ENCODE assay signal across 11 cellular contexts in genomic region chr14:50676814-50677516, GRCh38.
DNase-seq lines count a peak whose midpoint lies in the region; ATAC-seq and TF ChIP-seq lines count a peak whose summit lies in the region.
"Had no signal": no experiment of that assay in that cellular context is flagged by ENCODE, and none has a peak within 500 bp of the region (broad histone marks: within the 10 kb centered on the region; RNA-seq: fewer than 3 reads in every experiment).

No MANE protein-coding gene starts in this region.

- H3K27me3 Mint-ChIP-seq in activated naive CD8-positive, alpha-beta T cell treated with anti-CD3 and anti-CD28 coated beads, Interleukin-2, amount 50 U/mL, for 24 hours = no peaks in the 10 kb centered on the region

- DNase-seq in activated naive CD8-positive, alpha-beta T cell treated with anti-CD3 and anti-CD28 coated beads, Interleukin-2, amount 50 U/mL, for 24 hours = no peak
- DNase-seq in stimulated activated effector memory CD8-positive, alpha-beta T cell treated with anti-CD3 and anti-CD28 coated beads, Interleukin-12 subunit alpha, Interleukin-12 subunit beta, amount 100 ng/mL, for 72 hours (ENCODE audit: low spot score in 2 of 2) = no peak
- DNase-seq in GM13977 (ENCODE audit: low spot score) = no peak
- DNase-seq in islet precursor cell = no peak
- DNase-seq: effector CD4-positive, alpha-beta T cell; left cardiac atrium; NCI-H1417 treated with DMSO at 0.1 percent for 48 hours had no signal

- ATAC-seq in GM18909 (IDR thresholded peaks at IDR 0.05; ENCODE audit: poor library complexity, unreplicated experiment) = peak; percentile 40
- peak; percentile 28 for ATAC-seq in HG02798 (IDR thresholded peaks at IDR 0.05; ENCODE audit: poor library complexity, unreplicated experiment)
- no peak for ATAC-seq in activated naive CD8-positive, alpha-beta T cell treated with anti-CD3 and anti-CD28 coated beads, Interleukin-2, amount 50 U/mL, for 24 hours
- ATAC-seq in stimulated activated effector memory CD8-positive, alpha-beta T cell treated with anti-CD3 and anti-CD28 coated beads, Interleukin-12 subunit alpha, Interleukin-12 subunit beta, amount 100 ng/mL, for 72 hours = no peak
- ATAC-seq in HG03354 (IDR thresholded peaks at IDR 0.05; ENCODE audit: poor library complexity, severe bottlenecking, unreplicated experiment) = no peak

- H3K36me3 Mint-ChIP-seq in activated naive CD8-positive, alpha-beta T cell treated with anti-CD3 and anti-CD28 coated beads, Interleukin-2, amount 50 U/mL, for 24 hours (ENCODE audit: low read depth) = no peaks in the 10 kb centered on the region
- H3K36me3 Mint-ChIP-seq in stimulated activated effector memory CD8-positive, alpha-beta T cell treated with anti-CD3 and anti-CD28 coated beads, Interleukin-12 subunit alpha, Interleukin-12 subunit beta, amount 100 ng/mL, for 72 hours = no peaks in the 10 kb centered on the region

- peak overlapping the region; percentile 63 for H3K4me3 Mint-ChIP-seq in activated naive CD8-positive, alpha-beta T cell treated with anti-CD3 and anti-CD28 coated beads, Interleukin-2, amount 50 U/mL, for 24 hours
- peak overlapping the region; percentile 18 for H3K4me3 Mint-ChIP-seq in stimulated activated effector memory CD8-positive, alpha-beta T cell treated with anti-CD3 and anti-CD28 coated beads, Interleukin-12 subunit alpha, Interleukin-12 subunit beta, amount 100 ng/mL, for 72 hours

- in situ Hi-C loops in GM13977 (cut with MboI; ENCODE audit: low pct_unique_long_range_greater_than_20kb, low sequenced_read_pairs, unreplicated experiment) = no loop called here

- peaks cover 20% of the 10 kb centered on the region for H3K4me1 Mint-ChIP-seq in activated naive CD8-positive, alpha-beta T cell treated with anti-CD3 and anti-CD28 coated beads, Interleukin-2, amount 50 U/mL, for 24 hours
- peaks cover 18% of the 10 kb centered on the region for H3K4me1 Mint-ChIP-seq in stimulated activated effector memory CD8-positive, alpha-beta T cell treated with anti-CD3 and anti-CD28 coated beads, Interleukin-12 subunit alpha, Interleukin-12 subunit beta, amount 100 ng/mL, for 72 hours

- no peak for TF ChIP-seq CTCF in GM13977 (IDR thresholded peaks at IDR 0.05; ENCODE audit: extremely low read depth, insufficient read depth, missing control alignments)

- H3K9me3 Mint-ChIP-seq in activated naive CD8-positive, alpha-beta T cell treated with anti-CD3 and anti-CD28 coated beads, Interleukin-2, amount 50 U/mL, for 24 hours = no peaks in the 10 kb centered on the region
- no peaks in the 10 kb centered on the region for H3K9me3 Mint-ChIP-seq in stimulated activated effector memory CD8-positive, alpha-beta T cell treated with anti-CD3 and anti-CD28 coated beads, Interleukin-12 subunit alpha, Interleukin-12 subunit beta, amount 100 ng/mL, for 72 hours
- H3K9me3 Mint-ChIP-seq: activated T-helper 2 cell treated with anti-CD3 and anti-CD28 coated beads, Interferon-gamma antibody, Interleukin-2, Interleukin-4, amounts not matched to agents 10 μg/mL and 5 μg/mL and 100 μg/mL, durations not matched to agents 14 hours and 24 hours and 36 hours had no signal

- H3K27ac Mint-ChIP-seq in activated naive CD8-positive, alpha-beta T cell treated with anti-CD3 and anti-CD28 coated beads, Interleukin-2, amount 50 U/mL, for 24 hours = peak overlapping the region; percentile 83
- H3K27ac Mint-ChIP-seq in stimulated activated effector memory CD8-positive, alpha-beta T cell treated with anti-CD3 and anti-CD28 coated beads, Interleukin-12 subunit alpha, Interleukin-12 subunit beta, amount 100 ng/mL, for 72 hours = peak overlapping the region; percentile 40
- H3K27ac Mint-ChIP-seq: activated T-helper 2 cell treated with anti-CD3 and anti-CD28 coated beads, Interferon-gamma antibody, Interleukin-2, Interleukin-4, amounts not matched to agents 10 μg/mL and 5 μg/mL and 100 μg/mL, durations not matched to agents 14 hours and 24 hours and 36 hours had no signal

Comparison
In these comparisons a context has a peak if more than half of its experiments do, and no peak if none do; other contexts are left out.
1. ATAC-seq: peak in GM18909 (single experiment) and HG02798 (single experiment); none in activated naive CD8-positive, alpha-beta T cell treated with anti-CD3 and anti-CD28 coated beads, Interleukin-2, amount 50 U/mL, for 24 hours (single experiment), stimulated activated effector memory CD8-positive, alpha-beta T cell treated with anti-CD3 and anti-CD28 coated beads, Interleukin-12 subunit alpha, Interleukin-12 subunit beta, amount 100 ng/mL, for 72 hours (single experiment) and HG03354 (single experiment).